In genomic region chr1:7454895-7455784, GRCh38 we compare ENCODE assay signal across 12 cellular contexts.
DNase-seq lines count a peak whose midpoint lies in the region; ATAC-seq and TF ChIP-seq lines count a peak whose summit lies in the region.
"Had no signal": no experiment of that assay in that cellular context is flagged by ENCODE, and none has a peak within 500 bp of the region (broad histone marks: within the 10 kb centered on the region; RNA-seq: fewer than 3 reads in every experiment).

No MANE protein-coding gene starts in this region.

- TF ChIP-seq CTCF in fibroblast of lung (conservative IDR thresholded peaks at IDR 0.05 in 1 of 2, IDR thresholded peaks at IDR 0.05 in 1 of 2; ENCODE audit: low read depth in 1 of 2, low read length in 2 of 2): no peak
- no peak for TF ChIP-seq CTCF in parathyroid adenoma (IDR thresholded peaks at IDR 0.05)
- TF ChIP-seq CTCF in tibial artery (IDR thresholded peaks at IDR 0.05): no peak

- no peak overlapping the region for H2AFZ ChIP-seq in fibroblast of lung (ENCODE audit: low read length)
- peak overlapping the region; percentile 77 for H2AFZ ChIP-seq in parathyroid adenoma
- no peak overlapping the region for H2AFZ ChIP-seq in Karpas-422 (ENCODE audit: low read length)

- intact Hi-C loops in tibial artery (cut with DNase I; ENCODE audit: low total_unique reads): loop anchor here (5.0 kb wide), 1 partner anchor 192 kb away; no protein-coding TSS in a partner anchor

- no peaks in the 10 kb centered on the region for H3K27me3 ChIP-seq in BLaER1 treated with 17β-estradiol and CSF1 and Interleukin-3, amounts not matched to agents 10 nM and 100 nM
- H3K27me3 ChIP-seq in fibroblast of lung (ENCODE audit: control insufficient read depth, insufficient read depth, low read length) (no peaks in the 10 kb centered on the region), parathyroid adenoma (ENCODE audit: control insufficient read depth, insufficient read depth, low read length) (no peaks in the 10 kb centered on the region), tibial artery (no peaks in the 10 kb centered on the region), Karpas-422 (ENCODE audit: low read length) (no peaks in the 10 kb centered on the region)

- peaks cover 16 to 33% (median 26%) of the 10 kb centered on the region in 10 experiments for H3K4me1 ChIP-seq in BLaER1 treated with 17β-estradiol and CSF1 and Interleukin-3, amounts not matched to agents 10 nM and 100 nM
- no peaks in the 10 kb centered on the region for H3K4me1 ChIP-seq in fibroblast of lung (ENCODE audit: control insufficient read depth, extremely low read depth, insufficient read depth, low read length)
- peaks cover 14% of the 10 kb centered on the region for H3K4me1 ChIP-seq in parathyroid adenoma
- no peaks in the 10 kb centered on the region for H3K4me1 ChIP-seq in tibial artery
- peaks cover 7% of the 10 kb centered on the region for H3K4me1 ChIP-seq in Karpas-422 (ENCODE audit: low read length)

- DNase-seq in RPMI7951 (ENCODE audit: low read depth) (peak; percentile 62), fibroblast of lung (ENCODE audit: low read depth in 2 of 2) (peak; percentile 65 to 75), T-helper 2 cell (no peak), tibial artery (no peak), Karpas-422 (no peak)
- DNase-seq: activated T-cell treated with anti-CD3 and anti-CD28 coated beads, Interleukin-2, amount 50 U/mL, for 4 hours; aorta; stimulated activated naive CD8-positive, alpha-beta T cell treated with anti-CD3 and anti-CD28 coated beads, Interleukin-15, amount 100 ng/mL, for 72 hours had no signal

- peak overlapping the region in 10 of 11 experiments; percentile 24 to 79 (median 57); a peak in 20 of 22 replicates for H3K4me2 ChIP-seq in BLaER1 treated with 17β-estradiol and CSF1 and Interleukin-3, amounts not matched to agents 10 nM and 100 nM
- H3K4me2 ChIP-seq in fibroblast of lung (ENCODE audit: extremely low read depth, insufficient read depth, low read length) (peak overlapping the region; percentile 25), parathyroid adenoma (ENCODE audit: low read length) (peak overlapping the region; percentile 54), Karpas-422 (ENCODE audit: low read depth, low read length, poor library complexity, severe bottlenecking) (no peak overlapping the region)

- no peak for ATAC-seq in HG02798 (IDR thresholded peaks at IDR 0.05; ENCODE audit: poor library complexity, unreplicated experiment)
- ATAC-seq: activated T-cell treated with anti-CD3 and anti-CD28 coated beads, Interleukin-2, amount 50 U/mL, for 4 hours; stimulated activated naive CD8-positive, alpha-beta T cell treated with anti-CD3 and anti-CD28 coated beads, Interleukin-15, amount 100 ng/mL, for 72 hours had no signal

- H4K20me1 ChIP-seq in BLaER1 treated with 17β-estradiol and CSF1 and Interleukin-3, amounts not matched to agents 10 nM and 100 nM: no peaks in the 10 kb centered on the region; a peak in 2 of 22 replicates
- H4K20me1 ChIP-seq in fibroblast of lung (ENCODE audit: control insufficient read depth, extremely low read depth, insufficient read depth, low read length): no peaks in the 10 kb centered on the region
- no peaks in the 10 kb centered on the region; the same call in 1 of the 2 replicates for H4K20me1 ChIP-seq in Karpas-422 (ENCODE audit: insufficient read depth, low read depth, low read length)

- H3K4me3 ChIP-seq in BLaER1 treated with 17β-estradiol and CSF1 and Interleukin-3, amounts not matched to agents 10 nM and 100 nM: no peak overlapping the region
- no peak overlapping the region for H3K4me3 ChIP-seq in fibroblast of lung (replicated peaks in 1 of 4; ENCODE audit: control extremely low read depth in 1 of 4, insufficient read depth in 1 of 4, low read depth in 3 of 4, low read length in 4 of 4)
- H3K4me3 ChIP-seq in parathyroid adenoma (ENCODE audit: low read depth, low read length): no peak overlapping the region
- no peak overlapping the region for H3K4me3 ChIP-seq in tibial artery
- no peak overlapping the region for H3K4me3 ChIP-seq in Karpas-422 (ENCODE audit: low read length)

- H3K79me2 ChIP-seq in fibroblast of lung (ENCODE audit: control insufficient read depth, insufficient read depth, low read length) (no peaks in the 10 kb centered on the region), parathyroid adenoma (no peaks in the 10 kb centered on the region), Karpas-422 (ENCODE audit: low read length) (no peaks in the 10 kb centered on the region)

- no peaks in the 10 kb centered on the region for H3K9me2 ChIP-seq in Karpas-422 (replicated peaks; ENCODE audit: insufficient read depth, low read length)

- H3K9ac ChIP-seq in BLaER1 treated with 17β-estradiol and CSF1 and Interleukin-3, amounts not matched to agents 10 nM and 100 nM: peak overlapping the region in 1 of 11 experiments; percentile 37; a peak in 1 of 22 replicates
- H3K9ac ChIP-seq in fibroblast of lung (ENCODE audit: insufficient read depth, low read length) (no peak overlapping the region), parathyroid adenoma (no peak overlapping the region), Karpas-422 (ENCODE audit: low read length) (no peak overlapping the region)

- H3K27ac ChIP-seq in BLaER1 treated with 17β-estradiol and CSF1 and Interleukin-3, amounts not matched to agents 10 nM and 100 nM: no peak overlapping the region
- no peak overlapping the region for H3K27ac ChIP-seq in fibroblast of lung (ENCODE audit: insufficient read depth, low read length)
- peak overlapping the region; percentile 78 for H3K27ac ChIP-seq in parathyroid adenoma
- H3K27ac ChIP-seq in tibial artery: no peak overlapping the region
- no peak overlapping the region for H3K27ac ChIP-seq in Karpas-422 (ENCODE audit: low read length)
- H3K27ac ChIP-seq: C4-2B had no signal

- no peaks in the 10 kb centered on the region for H3K36me3 ChIP-seq in BLaER1 treated with 17β-estradiol and CSF1 and Interleukin-3, amounts not matched to agents 10 nM and 100 nM
- no peaks in the 10 kb centered on the region for H3K36me3 ChIP-seq in fibroblast of lung (ENCODE audit: control insufficient read depth, insufficient read depth, low read length)
- H3K36me3 ChIP-seq in parathyroid adenoma (ENCODE audit: control insufficient read depth, insufficient read depth, low read length): no peaks in the 10 kb centered on the region
- no peaks in the 10 kb centered on the region for H3K36me3 ChIP-seq in tibial artery
- H3K36me3 ChIP-seq in Karpas-422 (ENCODE audit: insufficient read depth, low read length): no peaks in the 10 kb centered on the region

- no peaks in the 10 kb centered on the region for H3K9me3 ChIP-seq in BLaER1 treated with 17β-estradiol and CSF1 and Interleukin-3, amounts not matched to agents 10 nM and 100 nM (replicated peaks in 1 of 11)
- H3K9me3 ChIP-seq in fibroblast of lung (ENCODE audit: control insufficient read depth, insufficient read depth, low read depth, low read length) (no peaks in the 10 kb centered on the region), parathyroid adenoma (ENCODE audit: control insufficient read depth, low read length) (no peaks in the 10 kb centered on the region), tibial artery (no peaks in the 10 kb centered on the region), Karpas-422 (ENCODE audit: low read length) (no peaks in the 10 kb centered on the region)

Comparison
In these comparisons a context has a peak if more than half of its experiments do, and no peak if none do; other contexts are left out.
1. DNase-seq: peak in RPMI7951 (single experiment) and fibroblast of lung (2 of 2); none in T-helper 2 cell (0 of 5), tibial artery (0 of 2) and Karpas-422 (single experiment).